Comparison of ENCODE assay signal across 8 cellular contexts in the genomic region with DNA sequence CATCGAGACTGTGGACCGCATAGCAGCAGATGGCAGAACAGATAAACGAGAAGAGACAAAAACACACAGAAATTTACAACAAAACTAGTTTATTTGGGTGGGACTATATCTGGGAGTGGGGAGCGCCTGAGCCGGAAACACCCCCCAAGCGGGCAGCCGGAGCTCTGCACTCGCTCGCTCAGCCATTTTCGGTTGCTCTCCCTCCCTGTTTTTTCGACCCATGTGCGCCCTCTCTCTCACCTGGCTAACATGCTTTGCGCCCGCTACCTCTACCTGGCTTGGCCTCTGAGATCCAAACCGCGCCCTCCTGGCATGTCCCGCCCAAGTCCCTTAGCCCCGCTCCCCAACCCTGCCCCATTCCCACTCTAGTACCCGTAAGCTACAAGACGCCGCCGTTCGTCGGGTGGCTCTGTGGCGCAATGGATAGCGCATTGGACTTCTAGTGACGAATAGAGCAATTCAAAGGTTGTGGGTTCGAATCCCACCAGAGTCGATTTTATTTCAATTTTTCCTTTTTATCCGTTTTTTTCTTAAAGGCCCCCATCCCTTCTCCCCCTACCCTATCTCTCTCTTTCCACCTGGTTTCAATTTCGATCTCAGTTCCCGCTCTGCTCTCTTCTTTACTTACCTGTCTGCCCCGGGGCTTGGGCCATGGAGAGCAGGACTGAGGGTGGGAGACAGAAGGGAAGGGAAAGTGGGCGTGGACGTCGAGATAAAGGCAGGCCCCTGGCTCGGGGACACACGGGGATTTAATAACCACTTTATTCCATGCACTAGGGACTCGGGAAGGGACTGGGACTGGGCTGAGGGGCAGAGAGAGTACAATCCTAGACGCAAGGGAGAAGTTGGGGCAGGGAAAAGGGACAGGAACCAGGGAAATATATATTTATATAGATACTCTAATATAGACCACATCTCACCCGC. TPM values are rescaled to one million over a fixed set of nuclear protein-coding genes. Genes with fewer than 3 reads are reported as not detected.
DNase-seq lines count a peak whose midpoint lies in the region; ATAC-seq, FAIRE-seq and TF ChIP-seq lines count a peak whose summit lies in the region.

No MANE protein-coding gene starts in this region.

- no peak overlapping the region for H4K5ac ChIP-seq in H1 (ENCODE audit: insufficient read length, low read depth, low read length)

- H3K4me3 Mint-ChIP-seq in activated CD4-positive, alpha-beta memory T cell treated with anti-CD3 and anti-CD28 coated beads, Interleukin-2, amount 10 ng/mL, durations not matched to agents 7 days and 5 days: peak overlapping the region; percentile 80

- no peak overlapping the region for H3K27ac ChIP-seq in H1 (ENCODE audit: low read depth, low read length)

- no peak for TF ChIP-seq RAD21 in H1 (IDR thresholded peaks at IDR 0.05 in 1 of 2, conservative IDR thresholded peaks at IDR 0.05 in 1 of 2; ENCODE audit: low read depth in 2 of 2, low read length in 2 of 2)

- no peak overlapping the region for H3K23ac ChIP-seq in H1 (ENCODE audit: insufficient read length)

- H3K9ac ChIP-seq in H1 (replicated peaks in 1 of 4; ENCODE audit: extremely low read depth in 1 of 4, low read depth in 3 of 4, low read length in 3 of 4): peak overlapping the region in 2 of 4 experiments; percentile 40 to 67; a peak in 3 of 7 replicates

- H2BK5ac ChIP-seq in H1 (ENCODE audit: low read depth, low read length): peak overlapping the region; percentile 28; the same call in 1 of the 2 replicates

- TF ChIP-seq CTCF in GM20000 (IDR thresholded peaks at IDR 0.05; ENCODE audit: extremely low read depth, missing control alignments) (peak; percentile 5), H1 (IDR thresholded peaks at IDR 0.05; ENCODE audit: control extremely low read depth in 1 of 3, insufficient read depth in 1 of 3, low read depth in 1 of 3, low read length in 3 of 3) (peak in 2 of 3 experiments; percentile 29 to 32; a peak in 2 of 4 replicates)

- no peak; a peak in 1 of 3 replicates for TF ChIP-seq EP300 in H1 (IDR thresholded peaks at IDR 0.05; ENCODE audit: borderline replicate concordance in 1 of 2, low read depth in 2 of 2, low read length in 2 of 2)

- no peaks in the 10 kb centered on the region for H3K79me1 ChIP-seq in H1 (ENCODE audit: low read depth, low read length)

- WGBS in H1 (ENCODE audit: extremely low coverage in 1 of 2, insufficient coverage in 1 of 2, insufficient read length in 1 of 2, insufficient replicate concordance in 2 of 2, low coverage in 1 of 2, low lambda C conversion rate in 2 of 2, missing lambda C conversion rate in 1 of 2), 2 experiments: 0% methylated on average over 37 of the region's 41 CpGs; no CpG with 5 or more reads in 1 of the 2 experiments

- H3K9me3 ChIP-seq in H1 (ENCODE audit: insufficient read depth in 2 of 2, low read depth in 1 of 2, low read length in 1 of 2) (no peaks in the 10 kb centered on the region), mononuclear cell (ENCODE audit: low read depth, low read length) (no peaks in the 10 kb centered on the region)

- peaks cover 75% of the 10 kb centered on the region for H3K4me1 Mint-ChIP-seq in activated CD4-positive, alpha-beta memory T cell treated with anti-CD3 and anti-CD28 coated beads, Interleukin-2, amount 10 ng/mL, durations not matched to agents 7 days and 5 days

- no peaks in the 10 kb centered on the region for H3K9me3 Mint-ChIP-seq in activated CD4-positive, alpha-beta memory T cell treated with anti-CD3 and anti-CD28 coated beads, Interleukin-2, amount 10 ng/mL, durations not matched to agents 7 days and 5 days

- H3K4ac ChIP-seq in H1 (replicated peaks; ENCODE audit: insufficient read length, low read depth, low read length): no peak overlapping the region

- no peak overlapping the region for H3K18ac ChIP-seq in H1 (ENCODE audit: extremely low read depth, low read length)

- no peak overlapping the region for H3K14ac ChIP-seq in H1 (ENCODE audit: insufficient read length)

- H3K27me3 ChIP-seq in H1 (replicated peaks in 1 of 4; ENCODE audit: control insufficient read depth in 3 of 4, extremely low read depth in 1 of 4, insufficient read depth in 3 of 4, low read length in 3 of 4) (peaks cover 40 to 61% (median 57%) of the 10 kb centered on the region in 4 experiments), mononuclear cell (ENCODE audit: insufficient read depth, low read length) (peaks cover 68% of the 10 kb centered on the region)

- POLR2A ChIA-PET in activated CD4-positive, alpha-beta memory T cell treated with anti-CD3 and anti-CD28 coated beads, Interleukin-2, amount 10 ng/mL, durations not matched to agents 7 days and 5 days (lab: Charles Lee): interaction anchor here (0.8 to 4.3 kb wide), 24 partner anchors 11 to 434 kb away, joined by 3 to 49 read pairs (median 6); partner anchors contain the start of genes AURKB, BORCS6, CTC1 and NDEL1
- POLR2A ChIA-PET in H1 (lab: Charles Lee; ENCODE audit: partially characterized antibody): interaction anchor here (0.8 to 7.6 kb wide), 17 partner anchors 13 to 264 kb away, joined by 3 to 49 read pairs (median 6); partner anchors contain the start of genes AURKB, NAA38, PFAS and RANGRF

- H4K91ac ChIP-seq in H1 (replicated peaks; ENCODE audit: insufficient read length, low read length): no peak overlapping the region

- H2AK5ac ChIP-seq in H1 (ENCODE audit: low read depth, low read length): no peak overlapping the region

- 0 out of 2 replicates have a peak overlapping the region, but pooled peaks have one; percentile 61 for H2AFZ ChIP-seq in H1 (ENCODE audit: low read length)

- peaks cover 60% of the 10 kb centered on the region for H3K27me3 Mint-ChIP-seq in activated CD4-positive, alpha-beta memory T cell treated with anti-CD3 and anti-CD28 coated beads, Interleukin-2, amount 10 ng/mL, durations not matched to agents 7 days and 5 days

- TF ChIP-seq POLR2A in H1 (IDR thresholded peaks at IDR 0.05; ENCODE audit: control extremely low read depth in 1 of 2, low read depth in 2 of 2, low read length in 2 of 2): peak in 1 of 2 experiments; percentile 51; a peak in 1 of 3 replicates

- DNase-seq in AG08395 (ENCODE audit: low spot score) (peak; percentile 57), GM20000 (ENCODE audit: low spot score) (peak; percentile 78), NCI-H748 (lab: John Stamatoyannopoulos, UW; ENCODE audit: unreplicated experiment) (peak; percentile 94), H1 (ENCODE audit: low read depth in 1 of 2, low spot score in 2 of 2) (peak; percentile 79 to 98)
- DNase-seq in activated CD4-positive, alpha-beta memory T cell treated with anti-CD3 and anti-CD28 coated beads, Interleukin-2, amount 10 ng/mL, durations not matched to agents 7 days and 5 days: peak; percentile 75
- DNase-seq in stimulated activated naive CD4-positive, alpha-beta T cell (lab: John Stamatoyannopoulos, UW): peak in 5 of 6 experiments; percentile 65 to 80 (median 73)

- H3K36me3 Mint-ChIP-seq in activated CD4-positive, alpha-beta memory T cell treated with anti-CD3 and anti-CD28 coated beads, Interleukin-2, amount 10 ng/mL, durations not matched to agents 7 days and 5 days (ENCODE audit: low read depth): peaks cover 12% of the 10 kb centered on the region

- no peak overlapping the region for H2BK120ac ChIP-seq in H1 (replicated peaks; ENCODE audit: low read depth, low read length)

- H2BK12ac ChIP-seq in H1 (ENCODE audit: low read depth, low read length): no peak overlapping the region

- no peaks in the 10 kb centered on the region for H3K79me2 ChIP-seq in H1 (ENCODE audit: control insufficient read depth in 1 of 2, insufficient read depth in 2 of 2, low read length in 2 of 2)

- no peak for ATAC-seq in HG03139 (IDR thresholded peaks at IDR 0.05; ENCODE audit: unreplicated experiment)

- no peaks in the 10 kb centered on the region for H3K36me3 ChIP-seq in H1 (ENCODE audit: control insufficient read depth in 2 of 4, insufficient read depth in 4 of 4, low read length in 3 of 4)

- peaks cover 5 to 6% of the 10 kb centered on the region in 2 experiments for H4K20me1 ChIP-seq in H1 (replicated peaks in 1 of 2; ENCODE audit: control insufficient read depth in 1 of 2, insufficient read depth in 2 of 2, low read length in 2 of 2)

- H3K4me3 ChIP-seq in H1 (ENCODE audit: extremely low read depth in 1 of 4, insufficient read depth in 2 of 4, low read depth in 3 of 4, low read length in 4 of 4) (peak overlapping the region; percentile 54 to 89 (median 82)), mononuclear cell (ENCODE audit: low read length) (peak overlapping the region; percentile 20)

- H3K23me2 ChIP-seq in H1 (ENCODE audit: low read depth, low read length): peaks cover 40% of the 10 kb centered on the region

- CTCF ChIA-PET in activated CD4-positive, alpha-beta memory T cell treated with anti-CD3 and anti-CD28 coated beads, Interleukin-2, amount 10 ng/mL, durations not matched to agents 7 days and 5 days (lab: Charles Lee): interaction anchor here (0.8 to 4.0 kb wide), 18 partner anchors 11 to 433 kb away, joined by 3 to 68 read pairs (median 16); partner anchors contain the start of genes SLC25A35 and TP53
- CTCF ChIA-PET in H1 (lab: Charles Lee; ENCODE audit: partially characterized antibody): interaction anchor here (0.7 to 23.3 kb wide), 16 partner anchors 11 to 435 kb away, joined by 3 to 501 read pairs (median 10); partner anchors contain the start of genes ALOX12B and VAMP2

- H3K56ac ChIP-seq in H1 (replicated peaks; ENCODE audit: insufficient read length, low read depth, low read length): no peak overlapping the region

- peak overlapping the region; percentile 88 to 93 for H3K4me2 ChIP-seq in H1 (ENCODE audit: insufficient read depth in 1 of 2, low read depth in 2 of 2, low read length in 2 of 2)

- H2BK15ac ChIP-seq in H1 (ENCODE audit: low read length): no peak overlapping the region

- no peak overlapping the region for H4K8ac ChIP-seq in H1 (ENCODE audit: extremely low read depth, insufficient read depth, low read length)

- no peak for FAIRE-seq in H1 (lab: Jason Lieb, UNC)

- H2BK20ac ChIP-seq in H1 (ENCODE audit: low read length): no peak overlapping the region

- peak overlapping the region; percentile 82 for H3K27ac Mint-ChIP-seq in activated CD4-positive, alpha-beta memory T cell treated with anti-CD3 and anti-CD28 coated beads, Interleukin-2, amount 10 ng/mL, durations not matched to agents 7 days and 5 days

- H3K4me1 ChIP-seq in H1 (replicated peaks in 1 of 4; ENCODE audit: control insufficient read depth in 3 of 4, insufficient read depth in 4 of 4, low read length in 3 of 4) (peaks cover 0 to 23% (median 13%) of the 10 kb centered on the region in 4 experiments; a peak in 6 of 7 replicates), mononuclear cell (ENCODE audit: insufficient read depth, low read length) (peaks cover 79% of the 10 kb centered on the region)

RNA-seq across cellular contexts. Expression of gene ALOXE3, which starts 2.5 kb away (rescaled TPM):
- total RNA-seq in activated CD4-positive, alpha-beta memory T cell treated with anti-CD3 and anti-CD28 coated beads, Interleukin-2, amount 10 ng/mL, durations not matched to agents 7 days and 5 days: not detected
- total RNA-seq in H1 (2021; fragmentation: NEBNext Ultra II Directional; extraction: Animal tissue kit (Norgen Biotek cat#: 25700)): not detected in 2 replicates
- polyA plus RNA-seq in H1 (2011; rRNA removed): 0.26 and 0.55 TPM in 2 replicates
- 0.17 TPM for polyA plus RNA-seq in H1 (2011; cell fraction: cytosol; rRNA removed)
- 0.40 TPM for polyA plus RNA-seq in H1 (2011; cell fraction: nucleus; rRNA removed)
- polyA plus RNA-seq in H1 (2012, experiment 1 of 2): 0.17 to 0.50 TPM (median 0.31 TPM) in 4 replicates
- polyA plus RNA-seq in H1 (2012, experiment 2 of 2): 0.16 TPM
- polyA plus RNA-seq in H1 (2013, experiment 1 of 2): 0.34 TPM
- polyA plus RNA-seq in H1 (2013, experiment 2 of 2): 0.07 TPM
- 0.09 and 0.27 TPM in 2 replicates for polyA minus RNA-seq in H1 (2011; rRNA and poly(A)+ RNA removed)
- polyA minus RNA-seq in H1 (2011; cell fraction: cytosol; rRNA and poly(A)+ RNA removed): not detected
- not detected for polyA minus RNA-seq in H1 (2011; cell fraction: nucleus; rRNA and poly(A)+ RNA removed)
- total RNA-seq in mononuclear cell: 0.10 TPM

RNA-seq across cellular contexts. Expression of gene HES7, which starts 3.1 kb away (rescaled TPM):
- total RNA-seq in activated CD4-positive, alpha-beta memory T cell treated with anti-CD3 and anti-CD28 coated beads, Interleukin-2, amount 10 ng/mL, durations not matched to agents 7 days and 5 days: 1 to 10 TPM; 1.4 to 1.5 TPM
- total RNA-seq in H1 (2021; fragmentation: NEBNext Ultra II Directional; extraction: Animal tissue kit (Norgen Biotek cat#: 25700)): 0.32 and 0.69 TPM in 2 replicates
- polyA plus RNA-seq in H1 (2011; rRNA removed): 0.20 and 0.55 TPM in 2 replicates
- polyA plus RNA-seq in H1 (2011; cell fraction: cytosol; rRNA removed): 0.30 TPM
- polyA plus RNA-seq in H1 (2011; cell fraction: nucleus; rRNA removed): 1.2 TPM
- polyA plus RNA-seq in H1 (2012, experiment 1 of 2): 0.23 to 0.66 TPM (median 0.48 TPM) in 4 replicates
- 0.22 TPM for polyA plus RNA-seq in H1 (2012, experiment 2 of 2)
- 0.41 TPM for polyA plus RNA-seq in H1 (2013, experiment 1 of 2)
- polyA plus RNA-seq in H1 (2013, experiment 2 of 2): 0.15 TPM
- 0.09 TPM in 1 of 2 replicates, not detected in the other for polyA minus RNA-seq in H1 (2011; rRNA and poly(A)+ RNA removed)
- not detected for polyA minus RNA-seq in H1 (2011; cell fraction: cytosol; rRNA and poly(A)+ RNA removed)
- polyA minus RNA-seq in H1 (2011; cell fraction: nucleus; rRNA and poly(A)+ RNA removed): not detected
- not detected for total RNA-seq in mononuclear cell

RNA-seq across cellular contexts. Expression of gene PER1, which starts 31.4 kb away (rescaled TPM):
- total RNA-seq in activated CD4-positive, alpha-beta memory T cell treated with anti-CD3 and anti-CD28 coated beads, Interleukin-2, amount 10 ng/mL, durations not matched to agents 7 days and 5 days: 10 to 100 TPM; 53.5 to 56.6 TPM
- 38.0 and 39.9 TPM in 2 replicates for total RNA-seq in H1 (2021; fragmentation: NEBNext Ultra II Directional; extraction: Animal tissue kit (Norgen Biotek cat#: 25700))
- polyA plus RNA-seq in H1 (2011; rRNA removed): 9.6 and 17.3 TPM in 2 replicates
- 5.5 TPM for polyA plus RNA-seq in H1 (2011; cell fraction: cytosol; rRNA removed)
- polyA plus RNA-seq in H1 (2011; cell fraction: nucleus; rRNA removed): 50.0 TPM
- 17.3 to 26.6 TPM (median 24.0 TPM) in 4 replicates for polyA plus RNA-seq in H1 (2012, experiment 1 of 2)
- polyA plus RNA-seq in H1 (2012, experiment 2 of 2): 19.6 TPM
- polyA plus RNA-seq in H1 (2013, experiment 1 of 2): 14.4 TPM
- 14.0 TPM for polyA plus RNA-seq in H1 (2013, experiment 2 of 2)
- 17.2 and 17.7 TPM in 2 replicates for polyA minus RNA-seq in H1 (2011; rRNA and poly(A)+ RNA removed)
- 17.4 TPM for polyA minus RNA-seq in H1 (2011; cell fraction: cytosol; rRNA and poly(A)+ RNA removed)
- 26.4 TPM for polyA minus RNA-seq in H1 (2011; cell fraction: nucleus; rRNA and poly(A)+ RNA removed)
- total RNA-seq in mononuclear cell: 250 TPM

RNA-seq across cellular contexts. Expression of gene ALOX12B, which starts 33.3 kb away (rescaled TPM):
- under 1 TPM; 0.20 to 0.38 TPM for total RNA-seq in activated CD4-positive, alpha-beta memory T cell treated with anti-CD3 and anti-CD28 coated beads, Interleukin-2, amount 10 ng/mL, durations not matched to agents 7 days and 5 days
- not detected in 2 replicates for total RNA-seq in H1 (2021; fragmentation: NEBNext Ultra II Directional; extraction: Animal tissue kit (Norgen Biotek cat#: 25700))
- polyA plus RNA-seq in H1 (2011; rRNA removed): 0.82 and 0.86 TPM in 2 replicates
- polyA plus RNA-seq in H1 (2011; cell fraction: cytosol; rRNA removed): 0.45 TPM
- 0.88 TPM for polyA plus RNA-seq in H1 (2011; cell fraction: nucleus; rRNA removed)
- polyA plus RNA-seq in H1 (2012, experiment 1 of 2): 0.48 to 1.3 TPM (median 0.92 TPM) in 4 replicates
- 0.96 TPM for polyA plus RNA-seq in H1 (2012, experiment 2 of 2)
- polyA plus RNA-seq in H1 (2013, experiment 1 of 2): 0.12 TPM
- polyA plus RNA-seq in H1 (2013, experiment 2 of 2): 0.26 TPM
- polyA minus RNA-seq in H1 (2011; rRNA and poly(A)+ RNA removed): 0.41 and 0.82 TPM in 2 replicates
- not detected for polyA minus RNA-seq in H1 (2011; cell fraction: cytosol; rRNA and poly(A)+ RNA removed)
- polyA minus RNA-seq in H1 (2011; cell fraction: nucleus; rRNA and poly(A)+ RNA removed): not detected
- total RNA-seq in mononuclear cell: not detected

RNA-seq across cellular contexts. Expression of gene VAMP2, which starts 42.0 kb away (rescaled TPM):
- total RNA-seq in activated CD4-positive, alpha-beta memory T cell treated with anti-CD3 and anti-CD28 coated beads, Interleukin-2, amount 10 ng/mL, durations not matched to agents 7 days and 5 days: 10 to 100 TPM; 75.2 to 79.1 TPM
- total RNA-seq in H1 (2021; fragmentation: NEBNext Ultra II Directional; extraction: Animal tissue kit (Norgen Biotek cat#: 25700)): 19.0 and 20.5 TPM in 2 replicates
- polyA plus RNA-seq in H1 (2011; rRNA removed): 19.3 and 25.2 TPM in 2 replicates
- polyA plus RNA-seq in H1 (2011; cell fraction: cytosol; rRNA removed): 20.4 TPM
- polyA plus RNA-seq in H1 (2011; cell fraction: nucleus; rRNA removed): 33.7 TPM
- 26.5 to 28.0 TPM (median 26.9 TPM) in 4 replicates for polyA plus RNA-seq in H1 (2012, experiment 1 of 2)
- 28.6 TPM for polyA plus RNA-seq in H1 (2012, experiment 2 of 2)
- 27.3 TPM for polyA plus RNA-seq in H1 (2013, experiment 1 of 2)
- polyA plus RNA-seq in H1 (2013, experiment 2 of 2): 25.2 TPM
- 5.5 and 6.8 TPM in 2 replicates for polyA minus RNA-seq in H1 (2011; rRNA and poly(A)+ RNA removed)
- 5.7 TPM for polyA minus RNA-seq in H1 (2011; cell fraction: cytosol; rRNA and poly(A)+ RNA removed)
- polyA minus RNA-seq in H1 (2011; cell fraction: nucleus; rRNA and poly(A)+ RNA removed): 16.5 TPM
- 40.3 TPM for total RNA-seq in mononuclear cell
